Comparison of ENCODE assay signal across 10 cellular contexts in the genomic region with DNA sequence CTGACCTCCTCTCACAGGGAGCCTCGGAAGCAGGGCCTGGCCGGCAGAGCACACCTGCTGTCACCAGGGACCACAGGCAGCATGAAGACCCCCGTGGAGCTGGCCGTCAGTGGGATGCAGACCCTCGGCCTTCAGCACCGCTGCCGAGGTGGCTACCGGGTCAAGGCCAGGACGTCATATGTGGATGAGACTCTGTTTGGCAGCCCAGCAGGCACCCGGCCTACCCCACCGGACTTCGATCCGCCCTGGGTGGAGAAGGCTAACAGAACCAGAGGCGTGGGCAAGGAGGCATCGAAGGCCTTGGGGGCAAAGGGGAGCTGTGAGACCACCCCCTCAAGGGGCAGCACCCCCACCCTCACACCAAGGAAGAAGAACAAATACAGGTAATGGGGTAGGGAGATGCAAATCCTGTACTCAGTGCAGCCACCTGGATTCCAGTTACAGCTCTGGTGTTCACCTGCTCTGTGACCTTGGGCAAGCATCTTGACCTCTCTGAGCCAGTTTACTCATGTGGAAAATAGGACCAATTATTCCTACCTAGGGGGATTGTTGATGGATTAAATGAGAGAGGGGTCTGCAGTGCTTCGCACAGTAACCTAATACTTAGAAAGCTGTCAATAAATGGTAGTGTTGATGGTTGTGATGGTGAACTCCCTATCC.
DNase-seq lines count a peak whose midpoint lies in the region; ATAC-seq and TF ChIP-seq lines count a peak whose summit lies in the region.
"Had no signal": no experiment of that assay in that cellular context is flagged by ENCODE, and none has a peak within 500 bp of the region (broad histone marks: within the 10 kb centered on the region; RNA-seq: fewer than 3 reads in every experiment).

No MANE protein-coding gene starts in this region.

- H3K27ac ChIP-seq in C4-2B (peak overlapping the region; percentile 94), coronary artery (peak overlapping the region in 1 of 2 donors; percentile 88)
- H3K27ac ChIP-seq: SJCRH30 had no signal

- peaks cover 28% of the 10 kb centered on the region for H3K36me3 Mint-ChIP-seq in nephron (ENCODE audit: low read depth)

- H3K27me3 Mint-ChIP-seq in nephron (ENCODE audit: low read depth) = no peaks in the 10 kb centered on the region

- peak overlapping the region; percentile 88 to 96 (median 90) for H3K27ac Mint-ChIP-seq in nephron

- no peaks in the 10 kb centered on the region for H3K9me3 Mint-ChIP-seq in nephron

- H3K4me3 ChIP-seq in LNCaP clone FGC (ENCODE audit: low read depth, low read length) (peak overlapping the region; percentile 88), coronary artery (peak overlapping the region; percentile 76)

- peaks cover 12% of the 10 kb centered on the region for H3K4me1 Mint-ChIP-seq in nephron

- no peak for DNase-seq in LNCaP clone FGC (ENCODE audit: low read depth)
- no peak for DNase-seq in coronary artery (ENCODE audit: low spot score)
- no peak for DNase-seq in activated CD4-positive, alpha-beta T cell treated with anti-CD3 and anti-CD28 coated beads for 1 hour
- DNase-seq in NCI-H2196 (lab: John Stamatoyannopoulos, UW; ENCODE audit: unreplicated experiment) = no peak
- DNase-seq: body of pancreas, SJCRH30 had no signal

- ATAC-seq in HG03095 (IDR thresholded peaks at IDR 0.05; ENCODE audit: unreplicated experiment) (no peak), HG02623 (IDR thresholded peaks at IDR 0.05; ENCODE audit: unreplicated experiment) (no peak)
- ATAC-seq: body of pancreas had no signal

- TF ChIP-seq CTCF in C4-2B (conservative IDR thresholded peaks at IDR 0.05) (no peak), LNCaP clone FGC (IDR thresholded peaks at IDR 0.05; ENCODE audit: control insufficient read depth, extremely low read depth, insufficient read depth) (no peak), coronary artery (IDR thresholded peaks at IDR 0.05) (no peak), nephron (IDR thresholded peaks at IDR 0.05; ENCODE audit: unreplicated experiment in 3 of 3) (no peak)

- H3K4me3 Mint-ChIP-seq in nephron = peak overlapping the region; percentile 89 to 99 (median 95)
